ENCODE assay signal across 14 cellular contexts in genomic region chr16:86075488-86075785, GRCh38.
"Had no signal": no experiment of that assay in that cellular context is flagged by ENCODE, and none has a peak within 500 bp of the region (broad histone marks: within the 10 kb centered on the region; RNA-seq: fewer than 3 reads in every experiment).

No MANE protein-coding gene starts in this region.

- H3K27ac ChIP-seq: dorsolateral prefrontal cortex, pancreas, tibial artery had no signal

- ATAC-seq: activated CD4-positive, CD25-positive, alpha-beta regulatory T cell treated with anti-CD3 and anti-CD28 coated beads, Interleukin-2, amount 50 U/mL, for 24 hours; pancreas; stimulated activated memory B cell treated with anti-CD40 and anti-IgM and Interleukin-4, amounts not matched to agents 10 μg/mL and 1 μg/mL and 100 μg/mL, for 72 hours had no signal

- H3K4me3 ChIP-seq: dorsolateral prefrontal cortex, pancreas, tibial artery had no signal

- DNase-seq: activated CD4-positive, alpha-beta T cell treated with anti-CD3 and anti-CD28 coated beads, Interleukin-2, amount 50 U/mL, for 1 hour; activated CD8-positive, alpha-beta memory T cell treated with anti-CD3 and anti-CD28 coated beads for 24 hours; activated gamma-delta T cell treated with Interleukin-2 at 50 U/mL for 16 hours; activated naive CD8-positive, alpha-beta T cell treated with anti-CD3 and anti-CD28 coated beads for 36 hours; anterior cingulate cortex; hippocampal formation; kidney glomerular epithelial cell; naive B cell; stimulated activated CD4-positive, alpha-beta T cell treated with anti-CD3 and anti-CD28 coated beads, Interleukin-2, amount 100 ng/mL, for 48 hours had no signal

- FAIRE-seq: pancreas had no signal

- H3K27me3 ChIP-seq: pancreas had no signal

- H3K4me1 ChIP-seq: pancreas, tibial artery had no signal

- H3K36me3 ChIP-seq: pancreas, tibial artery had no signal

- H3K9me3 ChIP-seq: pancreas, tibial artery had no signal
